Comparison of ENCODE assay signal across 8 cellular contexts in the genomic region with DNA sequence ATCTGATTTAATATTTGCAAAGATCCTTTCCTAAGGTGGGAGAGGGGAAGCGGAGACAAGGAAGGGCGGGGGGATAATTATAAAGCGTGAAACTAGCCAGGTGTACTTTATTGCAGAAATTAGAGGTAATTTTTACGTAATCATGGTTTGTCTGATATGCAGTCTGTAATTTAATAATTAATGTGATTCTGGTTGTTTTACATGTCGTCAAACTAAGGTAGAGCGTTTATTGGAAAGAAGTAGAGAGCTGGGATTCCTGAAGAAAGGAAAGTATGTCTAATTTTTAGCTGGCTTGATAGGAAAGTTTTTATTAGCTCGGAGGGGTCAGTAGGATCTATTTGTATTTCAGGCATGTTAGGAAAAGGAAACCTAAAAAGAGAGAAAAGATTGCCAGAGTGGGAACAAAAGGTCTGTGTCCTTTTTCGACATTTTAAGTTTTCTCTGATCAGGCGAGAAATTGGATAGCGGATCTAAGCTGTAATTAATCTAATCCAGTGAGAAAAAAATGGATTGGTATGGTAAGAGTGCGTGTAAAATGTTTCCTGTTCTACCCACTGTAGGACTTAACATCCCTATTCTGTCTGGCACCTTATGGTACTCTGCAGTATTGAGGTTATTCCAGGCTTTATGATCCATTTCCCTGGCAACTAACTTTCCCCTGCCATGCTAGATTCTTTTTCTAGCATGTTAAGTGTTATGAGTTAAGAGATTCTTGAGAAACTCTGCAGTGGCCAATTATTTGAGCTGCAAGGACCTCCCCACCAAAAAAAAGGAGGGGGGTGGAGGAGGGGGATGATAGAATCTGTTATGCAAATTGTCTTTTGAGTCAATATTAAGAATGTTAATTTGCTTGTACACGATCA. TPM values are rescaled to one million over a fixed set of nuclear protein-coding genes. Genes with fewer than 3 reads are reported as not detected.
A peak's percentile ranks its signal among the peaks of the same experiment; 100 is the strongest.
DNase-seq lines count a peak whose midpoint lies in the region; ATAC-seq and TF ChIP-seq lines count a peak whose summit lies in the region.

No MANE protein-coding gene starts in this region.

- H3K27ac ChIP-seq in GM23338 (ENCODE audit: low read depth): no peak overlapping the region
- peak overlapping the region; percentile 95 to 97 for H3K27ac ChIP-seq in right atrium auricular region
- peak overlapping the region; percentile 81 to 95 (median 92) for H3K27ac ChIP-seq in gastrocnemius medialis

- H4K20me1 ChIP-seq in GM23338 (replicated peaks; ENCODE audit: insufficient read depth): no peaks in the 10 kb centered on the region

- H3K27ac Mint-ChIP-seq in GM23338: no peak overlapping the region
- no peak overlapping the region for H3K27ac Mint-ChIP-seq in activated T-helper 2 cell treated with anti-CD3 and anti-CD28 coated beads, Interferon-gamma antibody, Interleukin-2, Interleukin-4, amounts not matched to agents 10 μg/mL and 5 μg/mL and 100 μg/mL, durations not matched to agents 14 hours and 24 hours and 36 hours

- in situ Hi-C loops in gastrocnemius medialis (cut with MboI; ENCODE audit: low sequenced_read_pairs in 4 of 4): no loop called here

- H2AFZ ChIP-seq in GM23338: no peak overlapping the region

- intact Hi-C loops in activated T-helper 2 cell treated with anti-CD3 and anti-CD28 coated beads, Interferon-gamma antibody, Interleukin-2, Interleukin-4, amounts not matched to agents 10 μg/mL and 5 μg/mL and 100 μg/mL, durations not matched to agents 14 hours and 24 hours and 36 hours (cut with micrococcal nuclease): loop anchor here (5.0 kb wide), 2 partner anchors 148 to 253 kb away; no protein-coding TSS in a partner anchor
- intact Hi-C loops in gastrocnemius medialis (cut with DNase I; ENCODE audit: low total_unique reads): loop anchor here (5.0 to 10.0 kb wide), 3 partner anchors 127 to 726 kb away; a partner anchor contains a TSS

- H3K4me1 ChIP-seq in GM23338 (ENCODE audit: insufficient read depth) (peaks cover 39% of the 10 kb centered on the region), right atrium auricular region (peaks cover 0 to 64% of the 10 kb centered on the region in 2 donors), gastrocnemius medialis (peaks cover 29 to 34% of the 10 kb centered on the region in 2 donors)

- peaks cover 50% of the 10 kb centered on the region for H3K4me1 Mint-ChIP-seq in GM23338
- H3K4me1 Mint-ChIP-seq in activated T-helper 2 cell treated with anti-CD3 and anti-CD28 coated beads, Interferon-gamma antibody, Interleukin-2, Interleukin-4, amounts not matched to agents 10 μg/mL and 5 μg/mL and 100 μg/mL, durations not matched to agents 14 hours and 24 hours and 36 hours (ENCODE audit: low read depth): peaks cover 9% of the 10 kb centered on the region

- H3K79me2 ChIP-seq in GM23338 (replicated peaks; ENCODE audit: insufficient read depth): peaks cover 18% of the 10 kb centered on the region

- DNase-seq in GM23338 (ENCODE audit: low spot score) (no peak), right atrium auricular region (ENCODE audit: low spot score) (no peak), gastrocnemius medialis (no peak), NOMO-1 treated with dmso at 0.1 percent for 144 hours (lab: John Stamatoyannopoulos, UW; ENCODE audit: unreplicated experiment) (no peak), erythroblast (lab: John Stamatoyannopoulos, UW) (no peak), NCI-H1436 treated with DMSO at 0.1 percent for 48 hours (lab: John Stamatoyannopoulos, UW) (no peak), COLO829 (ENCODE audit: low spot score) (no peak)
- DNase-seq in activated T-helper 2 cell treated with anti-CD3 and anti-CD28 coated beads, Interferon-gamma antibody, Interleukin-2, Interleukin-4, amounts not matched to agents 10 μg/mL and 5 μg/mL and 100 μg/mL, durations not matched to agents 14 hours and 24 hours and 36 hours (ENCODE audit: low spot score): no peak

- no peaks in the 10 kb centered on the region for H3F3A ChIP-seq in GM23338 (replicated peaks; ENCODE audit: low read depth)

- H3K27me3 ChIP-seq in GM23338 (ENCODE audit: insufficient read depth) (peaks cover 34% of the 10 kb centered on the region), right atrium auricular region (no peaks in the 10 kb centered on the region), gastrocnemius medialis (peaks cover 0 to 3% (median 0%) of the 10 kb centered on the region in 3 donors)

- H3K36me3 ChIP-seq in GM23338 (ENCODE audit: insufficient read depth) (no peaks in the 10 kb centered on the region), right atrium auricular region (no peaks in the 10 kb centered on the region), gastrocnemius medialis (no peaks in the 10 kb centered on the region)

- H3K27me3 Mint-ChIP-seq in GM23338 (ENCODE audit: insufficient read depth, low read depth, poor library complexity): peaks cover 8% of the 10 kb centered on the region
- H3K27me3 Mint-ChIP-seq in activated T-helper 2 cell treated with anti-CD3 and anti-CD28 coated beads, Interferon-gamma antibody, Interleukin-2, Interleukin-4, amounts not matched to agents 10 μg/mL and 5 μg/mL and 100 μg/mL, durations not matched to agents 14 hours and 24 hours and 36 hours (ENCODE audit: low read depth): peaks cover 79% of the 10 kb centered on the region

- H3K4me3 Mint-ChIP-seq in GM23338: peak overlapping the region; percentile 79
- peak overlapping the region; percentile 51 for H3K4me3 Mint-ChIP-seq in activated T-helper 2 cell treated with anti-CD3 and anti-CD28 coated beads, Interferon-gamma antibody, Interleukin-2, Interleukin-4, amounts not matched to agents 10 μg/mL and 5 μg/mL and 100 μg/mL, durations not matched to agents 14 hours and 24 hours and 36 hours (ENCODE audit: low read depth)

- no peak for TF ChIP-seq POLR2A in gastrocnemius medialis (IDR thresholded peaks at IDR 0.05)
- no peak for TF ChIP-seq POLR2A in erythroblast (IDR thresholded peaks at IDR 0.05; ENCODE audit: low read length)

- no peaks in the 10 kb centered on the region for H3K9me2 ChIP-seq in GM23338 (ENCODE audit: insufficient read depth)

- H3K9me3 ChIP-seq in right atrium auricular region (no peaks in the 10 kb centered on the region), gastrocnemius medialis (no peaks in the 10 kb centered on the region)

- ATAC-seq in GM23338 (no peak), gastrocnemius medialis (no peak)

- no peaks in the 10 kb centered on the region for H3K36me3 Mint-ChIP-seq in GM23338 (ENCODE audit: low read depth)
- no peaks in the 10 kb centered on the region for H3K36me3 Mint-ChIP-seq in activated T-helper 2 cell treated with anti-CD3 and anti-CD28 coated beads, Interferon-gamma antibody, Interleukin-2, Interleukin-4, amounts not matched to agents 10 μg/mL and 5 μg/mL and 100 μg/mL, durations not matched to agents 14 hours and 24 hours and 36 hours (ENCODE audit: low read depth)

- peak overlapping the region; percentile 72 for H3K4me3 ChIP-seq in GM23338
- peak overlapping the region; percentile 70 to 87 for H3K4me3 ChIP-seq in right atrium auricular region
- peak overlapping the region; percentile 63 to 81 (median 76) for H3K4me3 ChIP-seq in gastrocnemius medialis

- H3K9me3 Mint-ChIP-seq in GM23338: no peaks in the 10 kb centered on the region
- H3K9me3 Mint-ChIP-seq in activated T-helper 2 cell treated with anti-CD3 and anti-CD28 coated beads, Interferon-gamma antibody, Interleukin-2, Interleukin-4, amounts not matched to agents 10 μg/mL and 5 μg/mL and 100 μg/mL, durations not matched to agents 14 hours and 24 hours and 36 hours: no peaks in the 10 kb centered on the region

- peak overlapping the region; percentile 92 for H3K4me2 ChIP-seq in GM23338

- TF ChIP-seq CTCF in GM23338 (conservative IDR thresholded peaks at IDR 0.05; ENCODE audit: low read depth in 2 of 2) (no peak), right atrium auricular region (IDR thresholded peaks at IDR 0.05) (no peak), gastrocnemius medialis (IDR thresholded peaks at IDR 0.05 in 4 of 5, conservative IDR thresholded peaks at IDR 0.05 in 1 of 5) (no peak)

TF ChIP-seq in GM23338, 12 proteins besides CTCF, POLR2A, EP300 and RAD21 (continues in another document):
- TF ChIP-seq JUNB (IDR thresholded peaks at IDR 0.05; ENCODE audit: unreplicated experiment): no peak
- no peak for TF ChIP-seq STAT1 (IDR thresholded peaks at IDR 0.05; ENCODE audit: unreplicated experiment)
- TF ChIP-seq, protein P1, sequence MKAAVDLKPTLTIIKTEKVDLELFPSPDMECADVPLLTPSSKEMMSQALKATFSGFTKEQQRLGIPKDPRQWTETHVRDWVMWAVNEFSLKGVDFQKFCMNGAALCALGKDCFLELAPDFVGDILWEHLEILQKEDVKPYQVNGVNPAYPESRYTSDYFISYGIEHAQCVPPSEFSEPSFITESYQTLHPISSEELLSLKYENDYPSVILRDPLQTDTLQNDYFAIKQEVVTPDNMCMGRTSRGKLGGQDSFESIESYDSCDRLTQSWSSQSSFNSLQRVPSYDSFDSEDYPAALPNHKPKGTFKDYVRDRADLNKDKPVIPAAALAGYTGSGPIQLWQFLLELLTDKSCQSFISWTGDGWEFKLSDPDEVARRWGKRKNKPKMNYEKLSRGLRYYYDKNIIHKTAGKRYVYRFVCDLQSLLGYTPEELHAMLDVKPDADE (IDR thresholded peaks at IDR 0.05): no peak
- no peak for TF ChIP-seq POLR2AphosphoS5 (IDR thresholded peaks at IDR 0.05; ENCODE audit: low read depth)
- TF ChIP-seq NANOG (IDR thresholded peaks at IDR 0.05; ENCODE audit: borderline replicate concordance): no peak

RNA-seq across cellular contexts. Expression of a gene that starts 1.4 kb away (rescaled TPM):
- 22.5 and 22.9 TPM in 2 replicates for total RNA-seq in GM23338 (2014; rRNA removed; shearing (Covaris generic))
- polyA plus RNA-seq in GM23338 (2016; fragmentation: Nextera tagmentation; extraction: Ambion mirVana): 16.0 and 18.1 TPM in 2 replicates
- 131 and 134 TPM in 2 replicates for total RNA-seq in activated T-helper 2 cell treated with anti-CD3 and anti-CD28 coated beads, Interferon-gamma antibody, Interleukin-2, Interleukin-4, amounts not matched to agents 10 μg/mL and 5 μg/mL and 100 μg/mL, durations not matched to agents 14 hours and 24 hours and 36 hours
- total RNA-seq in right atrium auricular region (10 to 100 TPM; 63.2 to 69.4 TPM), gastrocnemius medialis (10 to 100 TPM; 30.0 to 56.6 (median 43.3) TPM)
